26 cellular contexts compared by ENCODE assay signal in genomic region chr10:97515260-97515978, GRCh38. TPM values are rescaled to one million over a fixed set of nuclear protein-coding genes. Genes with fewer than 3 reads are reported as not detected.
A peak's percentile ranks its signal among the peaks of the same experiment; 100 is the strongest.
DNase-seq lines count a peak whose midpoint lies in the region; ATAC-seq and TF ChIP-seq lines count a peak whose summit lies in the region.
"Had no signal": no experiment of that assay in that cellular context is flagged by ENCODE, and none has a peak within 500 bp of the region (broad histone marks: within the 10 kb centered on the region; RNA-seq: fewer than 3 reads in every experiment).

No MANE protein-coding gene starts in this region.

- DNase-seq in H9 (no peak), NCI-H82 (lab: John Stamatoyannopoulos, UW) (peak; percentile 58), trophoblast cell (no peak), NCI-H2196 treated with DMSO at 0.1 percent for 48 hours (lab: John Stamatoyannopoulos, UW; ENCODE audit: unreplicated experiment) (no peak)
- DNase-seq in activated naive CD8-positive, alpha-beta T cell treated with anti-CD3 and anti-CD28 coated beads, Interleukin-2, amount 50 U/mL, for 24 hours, result no peak
- DNase-seq: caudate nucleus; CD4-positive, CD25-positive, alpha-beta regulatory T cell; head of caudate nucleus; NCI-H2081 treated with DMSO at 0.1 percent for 48 hours; NCI-H524; occipital lobe; RPMI8226; SK-N-SH; stimulated activated CD4-positive, alpha-beta T cell treated with anti-CD3 and anti-CD28 coated beads, Interleukin-4, amount 100 ng/mL, for 1 hour; T-helper 17 cell; testis had no signal

- no peaks in the 10 kb centered on the region for H3K79me2 ChIP-seq in H9 (ENCODE audit: insufficient read depth, low read length)
- H3K79me2 ChIP-seq in trophoblast cell (ENCODE audit: control insufficient read depth, insufficient read depth, low read length, poor library complexity), result peaks cover 1% of the 10 kb centered on the region

- no peak overlapping the region for H4K91ac ChIP-seq in H9 (ENCODE audit: insufficient read length, low read depth, low read length)
- H4K91ac ChIP-seq in trophoblast cell (ENCODE audit: low read depth, low read length), result no peak overlapping the region

- no peak overlapping the region for H2AFZ ChIP-seq in H9 (ENCODE audit: low read length)
- H2AFZ ChIP-seq in trophoblast cell (ENCODE audit: insufficient read depth, low read length, poor library complexity), result no peak overlapping the region

- no peaks in the 10 kb centered on the region for H3K27me3 Mint-ChIP-seq in H9 (ENCODE audit: low read depth)
- peaks cover 9% of the 10 kb centered on the region for H3K27me3 Mint-ChIP-seq in activated naive CD8-positive, alpha-beta T cell treated with anti-CD3 and anti-CD28 coated beads, Interleukin-2, amount 50 U/mL, for 24 hours

- no peak overlapping the region for H3K56ac ChIP-seq in H9 (ENCODE audit: insufficient read length, low read depth, low read length)

- no peak for TF ChIP-seq CTCF in H9 (conservative IDR thresholded peaks at IDR 0.05)

- H3K4me1 Mint-ChIP-seq in H9, result peaks cover 36 to 37% of the 10 kb centered on the region in 2 experiments
- H3K4me1 Mint-ChIP-seq in activated naive CD8-positive, alpha-beta T cell treated with anti-CD3 and anti-CD28 coated beads, Interleukin-2, amount 50 U/mL, for 24 hours, result no peaks in the 10 kb centered on the region
- H3K4me1 Mint-ChIP-seq: CD4-positive, CD25-positive, alpha-beta regulatory T cell; IgD-negative memory B cell had no signal

- H3K27ac Mint-ChIP-seq in H9, result peak overlapping the region in 2 of 3 experiments; percentile 46 to 74; a peak in 3 of 7 replicates
- H3K27ac Mint-ChIP-seq in activated naive CD8-positive, alpha-beta T cell treated with anti-CD3 and anti-CD28 coated beads, Interleukin-2, amount 50 U/mL, for 24 hours, result no peak overlapping the region
- H3K27ac Mint-ChIP-seq: activated naive CD4-positive, alpha-beta T cell treated with anti-CD3 and anti-CD28 coated beads, Interleukin-2, amount 50 U/mL, for 72 hours; activated T-helper 1 cell treated with anti-CD3 and anti-CD28 coated beads, Interleukin-12 subunit alpha, Interleukin-12 subunit beta, Interleukin-2, Interleukin-4 antibody, amounts not matched to agents 30 ng/mL and 10 ng/mL and 1 ng/mL, durations not matched to agents 14 hours and 24 hours and 36 hours; IgD-negative memory B cell; memory B cell; stimulated activated memory B cell treated with anti-CD40 and anti-IgM and Interleukin-4, amounts not matched to agents 10 μg/mL and 1 μg/mL and 100 μg/mL, for 72 hours; T-helper 17 cell had no signal

- H2BK120ac ChIP-seq in H9 (ENCODE audit: low read depth, low read length, poor library complexity, severe bottlenecking) (no peak overlapping the region), trophoblast cell (ENCODE audit: insufficient read depth, low read length, poor library complexity) (no peak overlapping the region)

- H3K27me3 ChIP-seq in H9 (ENCODE audit: insufficient read depth, low read length) (no peaks in the 10 kb centered on the region), trophoblast cell (ENCODE audit: insufficient read depth, low read length) (no peaks in the 10 kb centered on the region)
- H3K27me3 ChIP-seq: ascending aorta, dorsolateral prefrontal cortex, testis had no signal

- H3K23ac ChIP-seq in H9 (ENCODE audit: insufficient read length, low read depth, low read length), result no peak overlapping the region
- H3K23ac ChIP-seq in trophoblast cell (ENCODE audit: low read length), result no peak overlapping the region

- H3K4me3 Mint-ChIP-seq in H9, result no peak overlapping the region
- H3K4me3 Mint-ChIP-seq in activated naive CD8-positive, alpha-beta T cell treated with anti-CD3 and anti-CD28 coated beads, Interleukin-2, amount 50 U/mL, for 24 hours, result no peak overlapping the region
- H3K4me3 Mint-ChIP-seq: activated T-helper 1 cell treated with anti-CD3 and anti-CD28 coated beads, Interleukin-12 subunit alpha, Interleukin-12 subunit beta, Interleukin-2, Interleukin-4 antibody, amounts not matched to agents 30 ng/mL and 10 ng/mL and 1 ng/mL, durations not matched to agents 14 hours and 24 hours and 36 hours; CD4-positive, CD25-positive, alpha-beta regulatory T cell; IgD-negative memory B cell; memory B cell; stimulated activated memory B cell treated with anti-CD40 and anti-IgM and Interleukin-4, amounts not matched to agents 10 μg/mL and 1 μg/mL and 100 μg/mL, for 72 hours; T-helper 17 cell had no signal

- H3K4me1 ChIP-seq in H9 (ENCODE audit: insufficient read depth, low read length), result peaks cover 4% of the 10 kb centered on the region; the same call in 1 of the 2 replicates
- peaks cover 8 to 11% of the 10 kb centered on the region in 2 experiments for H3K4me1 ChIP-seq in trophoblast cell (ENCODE audit: control insufficient read depth in 1 of 2, insufficient read depth in 2 of 2, low read length in 2 of 2)

- H3K79me1 ChIP-seq in H9 (ENCODE audit: insufficient read depth, low read depth, low read length, poor library complexity, severe bottlenecking) (no peaks in the 10 kb centered on the region), trophoblast cell (ENCODE audit: low read length) (no peaks in the 10 kb centered on the region)

- no peak overlapping the region for H4K8ac ChIP-seq in H9 (replicated peaks; ENCODE audit: insufficient read length, low read depth, low read length)
- no peak overlapping the region for H4K8ac ChIP-seq in trophoblast cell (ENCODE audit: low read depth, low read length)

- H2BK15ac ChIP-seq in H9 (ENCODE audit: low read depth, low read length), result no peak overlapping the region

- H3K23me2 ChIP-seq in H9 (ENCODE audit: insufficient read length, low read depth, low read length, poor library complexity, severe bottlenecking), result no peaks in the 10 kb centered on the region

- peak; percentile 42 for ATAC-seq in esophagus mucosa
- ATAC-seq in activated naive CD8-positive, alpha-beta T cell treated with anti-CD3 and anti-CD28 coated beads, Interleukin-2, amount 50 U/mL, for 24 hours, result no peak
- ATAC-seq in HG02759 (IDR thresholded peaks at IDR 0.05; ENCODE audit: unreplicated experiment), result no peak
- ATAC-seq: activated naive CD4-positive, alpha-beta T cell treated with anti-CD3 and anti-CD28 coated beads, Interleukin-2, amount 50 U/mL, for 72 hours; stimulated activated memory B cell treated with anti-CD40 and anti-IgM and Interleukin-4, amounts not matched to agents 10 μg/mL and 1 μg/mL and 100 μg/mL, for 72 hours; T-helper 17 cell had no signal

- no peak overlapping the region for H3K9ac ChIP-seq in H9 (ENCODE audit: extremely low read depth, insufficient read length, low read length)
- no peak overlapping the region for H3K9ac ChIP-seq in trophoblast cell (ENCODE audit: low read length)
- H3K9ac ChIP-seq: SK-N-SH had no signal

- H2AK5ac ChIP-seq in H9 (ENCODE audit: insufficient read length, low read length), result no peak overlapping the region
- H2AK5ac ChIP-seq in trophoblast cell (ENCODE audit: low read length), result no peak overlapping the region

- no peak overlapping the region for H4K12ac ChIP-seq in trophoblast cell (ENCODE audit: low read depth, low read length)

- H4K5ac ChIP-seq in H9 (ENCODE audit: insufficient read length, low read depth, low read length), result no peak overlapping the region

- H3K4ac ChIP-seq in H9 (ENCODE audit: low read depth, low read length) (no peak overlapping the region), trophoblast cell (ENCODE audit: low read depth, low read length) (no peak overlapping the region)

- H3K27ac ChIP-seq in H9 (ENCODE audit: insufficient read length, low read depth, low read length) (no peak overlapping the region), trophoblast cell (ENCODE audit: low read depth, low read length) (no peak overlapping the region)
- H3K27ac ChIP-seq: ascending aorta had no signal

- H2BK20ac ChIP-seq in H9 (ENCODE audit: low read depth, low read length, poor library complexity, severe bottlenecking), result no peak overlapping the region

- no peak overlapping the region for H3T11ph ChIP-seq in H9 (ENCODE audit: low read length)

- H4K20me1 ChIP-seq in H9 (ENCODE audit: control insufficient read depth, insufficient read depth, insufficient read length), result no peaks in the 10 kb centered on the region

- H3K4me2 ChIP-seq in H9 (ENCODE audit: insufficient read depth, insufficient read length, low read length) (no peak overlapping the region), trophoblast cell (ENCODE audit: low read length) (no peak overlapping the region)
- H3K4me2 ChIP-seq: SK-N-SH had no signal

- H3K36me3 Mint-ChIP-seq in H9 (ENCODE audit: insufficient read depth in 1 of 3, low read depth in 3 of 3), result no peaks in the 10 kb centered on the region; a peak in 1 of 7 replicates
- no peaks in the 10 kb centered on the region for H3K36me3 Mint-ChIP-seq in activated naive CD8-positive, alpha-beta T cell treated with anti-CD3 and anti-CD28 coated beads, Interleukin-2, amount 50 U/mL, for 24 hours (ENCODE audit: low read depth)
- H3K36me3 Mint-ChIP-seq: activated naive CD4-positive, alpha-beta T cell treated with anti-CD3 and anti-CD28 coated beads, Interleukin-2, amount 50 U/mL, for 72 hours; CD4-positive, CD25-positive, alpha-beta regulatory T cell; IgD-negative memory B cell; memory B cell; stimulated activated memory B cell treated with anti-CD40 and anti-IgM and Interleukin-4, amounts not matched to agents 10 μg/mL and 1 μg/mL and 100 μg/mL, for 72 hours had no signal

- no peaks in the 10 kb centered on the region for H3K36me3 ChIP-seq in trophoblast cell (ENCODE audit: control insufficient read depth in 1 of 2, insufficient read depth in 2 of 2, low read length in 2 of 2)
- H3K36me3 ChIP-seq: ascending aorta had no signal

- H2BK12ac ChIP-seq in H9 (ENCODE audit: insufficient read length, low read depth, low read length), result no peak overlapping the region
- H2BK12ac ChIP-seq in trophoblast cell (ENCODE audit: low read length), result no peak overlapping the region

- H3K14ac ChIP-seq in H9 (ENCODE audit: insufficient read depth, low read length) (no peak overlapping the region), trophoblast cell (ENCODE audit: low read length) (no peak overlapping the region)

- H2BK5ac ChIP-seq in H9 (ENCODE audit: insufficient read length, low read length), result no peak overlapping the region
- no peak overlapping the region for H2BK5ac ChIP-seq in trophoblast cell (ENCODE audit: low read depth, low read length, poor library complexity)

- H3K9me3 ChIP-seq in H9 (ENCODE audit: control insufficient read depth, low read depth, low read length), result no peaks in the 10 kb centered on the region
- H3K9me3 ChIP-seq in trophoblast cell (ENCODE audit: insufficient read depth, low read depth, low read length), result no peaks in the 10 kb centered on the region
- H3K9me3 ChIP-seq: ascending aorta, SK-N-SH, testis had no signal

- no CpG with 5 or more reads among the region's 10 CpGs for WGBS in H9 (ENCODE audit: extremely low coverage, insufficient read length, low lambda C conversion rate)
- WGBS in trophoblast cell (ENCODE audit: extremely low coverage, insufficient coverage, insufficient read length), result no CpG with 5 or more reads among the region's 10 CpGs

- H3K4me3 ChIP-seq in trophoblast cell (ENCODE audit: low read depth, low read length), result no peak overlapping the region
- H3K4me3 ChIP-seq: ascending aorta, dorsolateral prefrontal cortex, testis had no signal

- no peaks in the 10 kb centered on the region for H3K9me3 Mint-ChIP-seq in H9
- no peaks in the 10 kb centered on the region for H3K9me3 Mint-ChIP-seq in activated naive CD8-positive, alpha-beta T cell treated with anti-CD3 and anti-CD28 coated beads, Interleukin-2, amount 50 U/mL, for 24 hours
- H3K9me3 Mint-ChIP-seq: activated naive CD4-positive, alpha-beta T cell treated with anti-CD3 and anti-CD28 coated beads, Interleukin-2, amount 50 U/mL, for 72 hours; activated T-helper 1 cell treated with anti-CD3 and anti-CD28 coated beads, Interleukin-12 subunit alpha, Interleukin-12 subunit beta, Interleukin-2, Interleukin-4 antibody, amounts not matched to agents 30 ng/mL and 10 ng/mL and 1 ng/mL, durations not matched to agents 14 hours and 24 hours and 36 hours; CD4-positive, CD25-positive, alpha-beta regulatory T cell; IgD-negative memory B cell; memory B cell; stimulated activated memory B cell treated with anti-CD40 and anti-IgM and Interleukin-4, amounts not matched to agents 10 μg/mL and 1 μg/mL and 100 μg/mL, for 72 hours had no signal

- H3K18ac ChIP-seq in H9 (ENCODE audit: insufficient read length, low read depth, low read length), result no peak overlapping the region
- peak overlapping the region; percentile 11 for H3K18ac ChIP-seq in trophoblast cell (ENCODE audit: low read length)

RNA-seq across cellular contexts. Expression of gene UBTD1, which starts 16.7 kb away (rescaled TPM):
- total RNA-seq in H9 (2021), result 18.1 and 19.0 TPM in 2 replicates
- total RNA-seq in esophagus mucosa, result 5.1 TPM
- polyA plus RNA-seq in trophoblast cell (2013), result 12.9 and 13.5 TPM in 2 replicates

RNA-seq across cellular contexts. Expression of gene MMS19, which starts 17.2 kb away (rescaled TPM):
- 102 and 104 TPM in 2 replicates for total RNA-seq in H9 (2021)
- total RNA-seq in esophagus mucosa, result 44.0 TPM
- polyA plus RNA-seq in trophoblast cell (2013), result 91.9 and 93.6 TPM in 2 replicates

RNA-seq across cellular contexts. Expression of gene ANKRD2, which starts 57.2 kb away (rescaled TPM):
- total RNA-seq in H9 (2021), result not detected in 2 replicates
- total RNA-seq in esophagus mucosa, result 0.56 TPM
- polyA plus RNA-seq in trophoblast cell (2013), result 0.25 and 0.39 TPM in 2 replicates
- total RNA-seq: activated T-helper 1 cell treated with anti-CD3 and anti-CD28 coated beads, Interleukin-12 subunit alpha, Interleukin-12 subunit beta, Interleukin-2, Interleukin-4 antibody, amounts not matched to agents 30 ng/mL and 10 ng/mL and 1 ng/mL, durations not matched to agents 14 hours and 24 hours and 36 hours; ascending aorta; CD4-positive, CD25-positive, alpha-beta regulatory T cell; M059J; occipital lobe; T-helper 17 cell had no signal
- polyA plus RNA-seq: CD4-positive, CD25-positive, alpha-beta regulatory T cell; IgD-negative memory B cell had no signal
